Comparison of ENCODE assay signal across 32 cellular contexts in genomic region chr7:43179393-43179792, GRCh38.
"Had no signal": no experiment of that assay in that cellular context is flagged by ENCODE, and none has a peak within 500 bp of the region (broad histone marks: within the 10 kb centered on the region; RNA-seq: fewer than 3 reads in every experiment).

No MANE protein-coding gene starts in this region.

- H3K4me1 ChIP-seq: ascending aorta had no signal

- H3K9me3 ChIP-seq: ascending aorta had no signal

- H3K36me3 ChIP-seq: ascending aorta, cardiac muscle cell, WERI-Rb-1 had no signal

- H3K27me3 ChIP-seq: ascending aorta, cardiac muscle cell had no signal

- FAIRE-seq: bronchial epithelial cell, TTC549 had no signal

- ATAC-seq: activated CD4-positive, alpha-beta T cell treated with anti-CD3 and anti-CD28 coated beads for 36 hours; activated CD4-positive, CD25-positive, alpha-beta regulatory T cell treated with anti-CD3 and anti-CD28 coated beads, Interleukin-2, amount 50 U/mL, for 24 hours; activated CD8-positive, alpha-beta memory T cell treated with anti-CD3 and anti-CD28 coated beads, Interleukin-2, amount 10 ng/mL, durations not matched to agents 7 days and 5 days; activated CD8-positive, alpha-beta T cell treated with anti-CD3 and anti-CD28 coated beads, Interleukin-2, amount 10 ng/mL, durations not matched to agents 7 days and 5 days; activated naive CD8-positive, alpha-beta T cell treated with anti-CD3 and anti-CD28 coated beads, Interleukin-2, amount 50 U/mL, for 24 hours; WTC11 had no signal

- H3K4me3 ChIP-seq: ascending aorta, cardiac muscle cell had no signal

- DNase-seq: activated CD4-positive, alpha-beta memory T cell treated with anti-CD3 and anti-CD28 coated beads, Interleukin-2, amount 10 ng/mL, durations not matched to agents 7 days and 5 days; activated CD4-positive, alpha-beta T cell treated with anti-CD3 and anti-CD28 coated beads for 1 hour; activated CD4-positive, alpha-beta T cell treated with anti-CD3 and anti-CD28 coated beads for 36 hours; activated CD4-positive, alpha-beta T cell treated with anti-CD3 and anti-CD28 coated beads for 48 hours; activated CD4-positive, alpha-beta T cell treated with anti-CD3 and anti-CD28 coated beads, Interleukin-2, amount 10 ng/mL, durations not matched to agents 7 days and 5 days; activated CD4-positive, alpha-beta T cell treated with anti-CD3 and anti-CD28 coated beads, Interleukin-2, amount 50 U/mL, for 48 hours; activated CD4-positive, CD25-positive, alpha-beta regulatory T cell; activated CD8-positive, alpha-beta memory T cell treated with anti-CD3 and anti-CD28 coated beads for 24 hours; activated CD8-positive, alpha-beta memory T cell treated with anti-CD3 and anti-CD28 coated beads, Interleukin-2, amount 10 ng/mL, durations not matched to agents 7 days and 5 days; activated CD8-positive, alpha-beta memory T cell treated with anti-CD3 and anti-CD28 coated beads, Interleukin-2, amount 50 U/mL, for 48 hours; activated CD8-positive, alpha-beta T cell treated with anti-CD3 and anti-CD28 coated beads, Interleukin-2, amount 10 ng/mL, durations not matched to agents 7 days and 5 days; activated effector memory CD4-positive, alpha-beta T cell treated with Interleukin-2 at 50 U/mL for 16 hours; activated gamma-delta T cell; activated naive CD4-positive, alpha-beta T cell treated with anti-CD3 and anti-CD28 coated beads, Interleukin-2, amount 10 ng/mL, durations not matched to agents 7 days and 5 days; activated naive CD4-positive, alpha-beta T cell treated with Interleukin-2 at 50 U/mL for 16 hours; activated naive CD8-positive, alpha-beta T cell treated with anti-CD3 and anti-CD28 coated beads, Interleukin-2, amount 10 ng/mL, durations not matched to agents 7 days and 5 days; activated naive CD8-positive, alpha-beta T cell treated with anti-CD3 and anti-CD28 coated beads, Interleukin-2, amount 50 U/mL, for 24 hours; activated T-cell treated with anti-CD3 and anti-CD28 coated beads, Interleukin-2, amount 50 U/mL, for 24 hours; activated T-cell treated with anti-CD3 and anti-CD28 coated beads, Interleukin-2, amount 50 U/mL, for 48 hours; amygdala; anterior cingulate cortex; caudate nucleus; cerebellar nuclear complex; T-helper 2 cell; T-helper 9 cell; WERI-Rb-1 had no signal

- H3K27ac ChIP-seq: ascending aorta, cardiac muscle cell, WERI-Rb-1 had no signal
